In genomic region chr17:80133626-80133970, GRCh38 we compare ENCODE assay signal across 1 cellular context.
TF ChIP-seq lines count a peak whose summit lies in the region.

No MANE protein-coding gene starts in this region.

TF ChIP-seq in K562, 482 proteins besides CTCF, POLR2A, EP300 and RAD21:
- TF ChIP-seq THRAP3 (IDR thresholded peaks at IDR 0.05; ENCODE audit: borderline replicate concordance) (no peak), POLR2G (IDR thresholded peaks at IDR 0.05; ENCODE audit: low read depth, low read length) (0 out of 2 replicates have a peak, but pooled peaks have one; percentile 18), SNIP1 (IDR thresholded peaks at IDR 0.05; ENCODE audit: low read depth) (no peak)
- TF ChIP-seq, protein P1, sequence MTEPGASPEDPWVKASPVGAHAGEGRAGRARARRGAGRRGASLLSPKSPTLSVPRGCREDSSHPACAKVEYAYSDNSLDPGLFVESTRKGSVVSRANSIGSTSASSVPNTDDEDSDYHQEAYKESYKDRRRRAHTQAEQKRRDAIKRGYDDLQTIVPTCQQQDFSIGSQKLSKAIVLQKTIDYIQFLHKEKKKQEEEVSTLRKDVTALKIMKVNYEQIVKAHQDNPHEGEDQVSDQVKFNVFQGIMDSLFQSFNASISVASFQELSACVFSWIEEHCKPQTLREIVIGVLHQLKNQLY (CRISPR knock-in tag; conservative IDR thresholded peaks at IDR 0.05), result no peak
